ENCODE assay signal across 8 cellular contexts in genomic region chr4:183326387-183326786, GRCh38. TPM values are rescaled to one million over a fixed set of nuclear protein-coding genes. Genes with fewer than 3 reads are reported as not detected.
"Had no signal": no experiment of that assay in that cellular context is flagged by ENCODE, and none has a peak within 500 bp of the region (broad histone marks: within the 10 kb centered on the region; RNA-seq: fewer than 3 reads in every experiment).

No MANE protein-coding gene starts in this region.

RNA-seq across cellular contexts. Expression of gene CLDN24, which starts 4.2 kb away (rescaled TPM):
- total RNA-seq: LHCN-M2, MCF 10A, NCI-H460, OCI-LY7, Peyer's patch, Right ventricle myocardium superior, SJSA1 had no signal
- polyA plus RNA-seq: SK-N-SH had no signal

RNA-seq across cellular contexts. Expression of gene CLDN22, which starts 6.3 kb away (rescaled TPM):
- total RNA-seq: LHCN-M2, MCF 10A, NCI-H460, OCI-LY7, Peyer's patch, Right ventricle myocardium superior, SJSA1 had no signal
